Comparison of ENCODE assay signal across 12 cellular contexts in the genomic region with DNA sequence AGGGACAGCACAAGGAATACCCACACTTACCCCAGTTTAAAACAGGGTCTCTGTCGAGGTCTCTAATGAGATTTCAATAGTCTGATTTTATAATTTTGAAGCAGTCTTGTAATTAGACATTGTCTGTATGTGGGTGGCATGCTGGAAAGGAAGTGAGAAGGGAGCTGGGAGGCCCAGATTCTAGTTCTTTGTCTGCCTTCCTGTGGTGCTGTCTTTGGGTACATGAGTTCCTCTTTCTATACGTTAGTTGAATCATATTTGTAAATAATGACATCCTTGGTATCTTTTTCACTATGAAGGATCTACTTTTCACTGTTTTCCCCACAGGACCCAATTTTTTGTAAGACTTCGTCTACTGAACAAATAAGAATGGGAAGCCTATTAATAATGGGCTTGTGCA. TPM values are rescaled to one million over a fixed set of nuclear protein-coding genes. Genes with fewer than 3 reads are reported as not detected.
A peak's percentile ranks its signal among the peaks of the same experiment; 100 is the strongest.
DNase-seq lines count a peak whose midpoint lies in the region; ATAC-seq, FAIRE-seq and TF ChIP-seq lines count a peak whose summit lies in the region.
"Had no signal": no experiment of that assay in that cellular context is flagged by ENCODE, and none has a peak within 500 bp of the region (broad histone marks: within the 10 kb centered on the region; RNA-seq: fewer than 3 reads in every experiment).

No MANE protein-coding gene starts in this region.

- peaks cover 0 to 4% (median 0%) of the 10 kb centered on the region in 4 donors for H3K27me3 ChIP-seq in pancreas
- H3K27me3 ChIP-seq in spleen (replicated peaks in 1 of 7): no peaks in the 10 kb centered on the region
- H3K27me3 ChIP-seq: upper lobe of left lung had no signal

- TF ChIP-seq CTCF in pancreas (IDR thresholded peaks at IDR 0.05): no peak
- TF ChIP-seq CTCF in spleen (IDR thresholded peaks at IDR 0.05 in 8 of 11, conservative IDR thresholded peaks at IDR 0.05 in 3 of 11): no peak

- FAIRE-seq in pancreas (lab: Jason Lieb, UNC): no peak

- no peaks in the 10 kb centered on the region for H3K36me3 ChIP-seq in pancreas
- H3K36me3 ChIP-seq in spleen: no peaks in the 10 kb centered on the region
- H3K36me3 ChIP-seq: upper lobe of left lung had no signal

- H3K27ac ChIP-seq in pancreas (no peak overlapping the region), spleen (peak overlapping the region in 1 of 8 donors; percentile 40)
- H3K27ac ChIP-seq: upper lobe of left lung had no signal

- H3K36me3 Mint-ChIP-seq in memory B cell: no peaks in the 10 kb centered on the region
- H3K36me3 Mint-ChIP-seq: activated CD4-positive, alpha-beta memory T cell treated with anti-CD3 and anti-CD28 coated beads for 36 hours had no signal

- no peaks in the 10 kb centered on the region for H3K9me3 Mint-ChIP-seq in memory B cell
- H3K9me3 Mint-ChIP-seq: activated CD4-positive, alpha-beta memory T cell treated with anti-CD3 and anti-CD28 coated beads for 36 hours had no signal

- intact Hi-C loops in pancreas (cut with DNase I) (no loop called here), spleen (cut with DNase I; ENCODE audit: low total_unique reads) (no loop called here), left colon (cut with DNase I, micrococcal nuclease) (no loop called here)

- DNase-seq in memory B cell (ENCODE audit: low spot score in 2 of 2): peak in 1 of 2 donors; percentile 13
- DNase-seq in pancreas: no peak
- DNase-seq in spleen: no peak
- no peak for DNase-seq in left colon
- DNase-seq in NCI-H2227 treated with DMSO at 0.1 percent for 48 hours (lab: John Stamatoyannopoulos, UW): no peak
- DNase-seq: activated CD4-positive, alpha-beta memory T cell treated with anti-CD3 and anti-CD28 coated beads for 36 hours; IMR-90; upper lobe of left lung had no signal

- H3K4me3 ChIP-seq in pancreas: no peak overlapping the region
- no peak overlapping the region for H3K4me3 ChIP-seq in spleen
- H3K4me3 ChIP-seq: upper lobe of left lung had no signal

- peak overlapping the region; percentile 69 for H3K27ac Mint-ChIP-seq in memory B cell
- H3K27ac Mint-ChIP-seq: activated CD4-positive, alpha-beta memory T cell treated with anti-CD3 and anti-CD28 coated beads for 36 hours had no signal

- H3K27me3 Mint-ChIP-seq in memory B cell: no peaks in the 10 kb centered on the region

- no peak overlapping the region for H3K4me3 Mint-ChIP-seq in memory B cell
- H3K4me3 Mint-ChIP-seq: activated CD4-positive, alpha-beta memory T cell treated with anti-CD3 and anti-CD28 coated beads for 36 hours had no signal

- peak; percentile 91 for ATAC-seq in GM18909 (IDR thresholded peaks at IDR 0.05; ENCODE audit: poor library complexity, unreplicated experiment)
- ATAC-seq in HG02571 (IDR thresholded peaks at IDR 0.05; ENCODE audit: unreplicated experiment): peak; percentile 87
- ATAC-seq in HG03460 (IDR thresholded peaks at IDR 0.05; ENCODE audit: unreplicated experiment): peak; percentile 85
- ATAC-seq in memory B cell (ENCODE audit: low read depth): peak; percentile 95
- ATAC-seq in pancreas: no peak
- ATAC-seq in left colon: no peak

- H3K4me1 Mint-ChIP-seq in memory B cell: peaks cover 20% of the 10 kb centered on the region

- 60 to 77% methylated on average over 3 of the region's 3 CpGs for WGBS in pancreas, 2 donors
- WGBS in spleen, 5 donors: 32 to 46% (median 41%) methylated on average over 3 of the region's 3 CpGs

- H3K9me3 ChIP-seq in pancreas (no peaks in the 10 kb centered on the region), spleen (no peaks in the 10 kb centered on the region)
- H3K9me3 ChIP-seq: upper lobe of left lung had no signal

- TF ChIP-seq POLR2A in spleen (IDR thresholded peaks at IDR 0.05): no peak

- H3K4me1 ChIP-seq in pancreas (no peaks in the 10 kb centered on the region), spleen (peaks cover 0 to 16% (median 4%) of the 10 kb centered on the region in 6 donors)
- H3K4me1 ChIP-seq: upper lobe of left lung had no signal

RNA-seq across cellular contexts. Expression of a gene that starts 42.0 kb away (rescaled TPM):
- total RNA-seq in pancreas (1 to 10 TPM in 3 of 6 donors, under 1 TPM in 3; 0.37 to 6.8 (median 1.3) TPM), spleen (1 to 10 TPM in 6 of 7 donors, under 1 TPM in 1; 0.66 to 4.5 (median 1.4) TPM), left colon (1 to 10 TPM in 1 of 2 donors, under 1 TPM in 1; 0.92 to 1.7 TPM)
- polyA plus RNA-seq in pancreas (1 to 10 TPM in 1 of 2 donors, under 1 TPM in 1; 0.91 to 1.6 TPM), spleen (under 1 TPM; 0.09 to 0.20 (median 0.19) TPM)
- total RNA-seq: activated CD4-positive, alpha-beta memory T cell treated with anti-CD3 and anti-CD28 coated beads for 36 hours; lung microvascular endothelial cell had no signal

Comparison
In these comparisons a context has a peak if more than half of its experiments do, and no peak if none do; other contexts are left out.
1. ATAC-seq: peak in GM18909 (single experiment), HG02571 (single experiment), HG03460 (single experiment) and memory B cell (single experiment); none in pancreas (0 of 4) and left colon (single experiment).